Comparison of ENCODE assay signal across 25 cellular contexts in genomic region chr1:9680091-9680490, GRCh38.
"Had no signal": no experiment of that assay in that cellular context is flagged by ENCODE, and none has a peak within 500 bp of the region (broad histone marks: within the 10 kb centered on the region; RNA-seq: fewer than 3 reads in every experiment).

No MANE protein-coding gene starts in this region.

- H3K4me3 Mint-ChIP-seq: activated naive CD4-positive, alpha-beta T cell treated with anti-CD3 and anti-CD28 coated beads, Interleukin-2, amount 10 ng/mL, durations not matched to agents 7 days and 5 days; endodermal cell; mesothelial cell of epicardium; stimulated activated effector memory CD8-positive, alpha-beta T cell treated with anti-CD3 and anti-CD28 coated beads, Interleukin-12 subunit alpha, Interleukin-12 subunit beta, amount 100 ng/mL, for 72 hours; T-helper 2 cell treated with Interferon-gamma antibody and Interleukin-4, amounts not matched to agents 5 μg/mL and 100 μg/mL, for 36 hours had no signal

- DNase-seq: activated CD4-positive, alpha-beta T cell treated with anti-CD3 and anti-CD28 coated beads for 1 hour; activated CD8-positive, alpha-beta memory T cell treated with anti-CD3 and anti-CD28 coated beads, Interleukin-2, amount 50 U/mL, for 48 hours; activated naive CD4-positive, alpha-beta T cell treated with anti-CD3 and anti-CD28 coated beads, Interleukin-2, amount 10 ng/mL, durations not matched to agents 7 days and 5 days; activated T-cell treated with anti-CD3 and anti-CD28 coated beads, Interleukin-2, amount 50 U/mL, for 48 hours; adrenal gland; central memory CD4-positive, alpha-beta T cell; dorsolateral prefrontal cortex; endodermal cell; esophagus squamous epithelium; gastrocnemius medialis; hippocampal formation; left ventricle myocardium superior; mammary epithelial cell; occipital lobe; small intestine; stimulated activated CD4-positive, alpha-beta T cell treated with anti-CD3 and anti-CD28 coated beads, Interleukin-2, amount 100 ng/mL, for 24 hours; stomach; WERI-Rb-1 had no signal

- H3K27ac ChIP-seq: adrenal gland, ascending aorta, dorsolateral prefrontal cortex, esophagus squamous epithelium, gastrocnemius medialis, stomach, suprapubic skin, tibial nerve, WERI-Rb-1 had no signal

- H3K27ac Mint-ChIP-seq: endodermal cell; mesothelial cell of epicardium; T-helper 2 cell treated with Interferon-gamma antibody and Interleukin-4, amounts not matched to agents 5 μg/mL and 100 μg/mL, for 36 hours had no signal

- H3K4me3 ChIP-seq: adrenal gland, ascending aorta, dorsolateral prefrontal cortex, esophagus squamous epithelium, gastrocnemius medialis, stomach, suprapubic skin, tibial nerve had no signal

- H3K4me1 ChIP-seq: adrenal gland, ascending aorta, esophagus squamous epithelium, gastrocnemius medialis, stomach, suprapubic skin, tibial nerve had no signal

- H3K9me3 Mint-ChIP-seq: activated naive CD4-positive, alpha-beta T cell treated with anti-CD3 and anti-CD28 coated beads, Interleukin-2, amount 10 ng/mL, durations not matched to agents 7 days and 5 days; endodermal cell; mesothelial cell of epicardium; stimulated activated effector memory CD8-positive, alpha-beta T cell treated with anti-CD3 and anti-CD28 coated beads, Interleukin-12 subunit alpha, Interleukin-12 subunit beta, amount 100 ng/mL, for 72 hours; T-helper 2 cell treated with Interferon-gamma antibody and Interleukin-4, amounts not matched to agents 5 μg/mL and 100 μg/mL, for 36 hours had no signal

- H3K9me3 ChIP-seq: adrenal gland, ascending aorta, esophagus squamous epithelium, gastrocnemius medialis, stomach, suprapubic skin, tibial nerve had no signal

- H3K36me3 ChIP-seq: adrenal gland, ascending aorta, esophagus squamous epithelium, gastrocnemius medialis, stomach, suprapubic skin, tibial nerve, WERI-Rb-1 had no signal

- ATAC-seq: gastrocnemius medialis; left ventricle myocardium superior; sciatic nerve; stimulated activated effector memory CD8-positive, alpha-beta T cell treated with anti-CD3 and anti-CD28 coated beads, Interleukin-12 subunit alpha, Interleukin-12 subunit beta, amount 100 ng/mL, for 72 hours had no signal

- H3K36me3 Mint-ChIP-seq: mesothelial cell of epicardium had no signal

- H3K27me3 ChIP-seq: adrenal gland, ascending aorta, dorsolateral prefrontal cortex, esophagus squamous epithelium, gastrocnemius medialis, stomach, suprapubic skin, tibial nerve had no signal

- H3K27me3 Mint-ChIP-seq: activated naive CD4-positive, alpha-beta T cell treated with anti-CD3 and anti-CD28 coated beads, Interleukin-2, amount 10 ng/mL, durations not matched to agents 7 days and 5 days had no signal
